ENCODE assay signal across 10 cellular contexts in the genomic region with DNA sequence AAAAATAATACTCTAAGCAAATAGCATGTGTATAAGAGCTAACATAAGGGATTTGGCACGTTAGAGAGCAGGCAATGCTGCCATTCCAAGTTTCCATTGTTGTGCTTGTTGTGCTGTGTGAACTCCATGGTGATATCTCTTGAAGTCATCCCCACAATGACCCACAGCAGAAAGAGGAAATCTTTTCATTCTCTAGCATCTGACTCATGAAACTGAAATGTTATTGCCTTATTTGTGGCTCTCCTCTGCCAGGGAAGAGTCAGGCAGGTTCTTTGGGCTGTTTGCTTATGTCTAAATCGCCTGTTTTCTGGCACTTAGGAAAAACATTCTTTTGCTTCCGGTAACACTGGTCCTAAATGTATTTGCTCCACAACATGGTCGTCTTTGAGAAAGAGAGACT.
DNase-seq lines count a peak whose midpoint lies in the region; ATAC-seq and TF ChIP-seq lines count a peak whose summit lies in the region.
"Had no signal": no experiment of that assay in that cellular context is flagged by ENCODE, and none has a peak within 500 bp of the region (broad histone marks: within the 10 kb centered on the region; RNA-seq: fewer than 3 reads in every experiment).

No MANE protein-coding gene starts in this region.

- H3K27me3 Mint-ChIP-seq in activated T-cell treated with anti-CD3 and anti-CD28 coated beads, Interleukin-2, amount 50 U/mL, for 72 hours (ENCODE audit: low read depth) = no peaks in the 10 kb centered on the region

- no peak overlapping the region for H3K27ac Mint-ChIP-seq in activated T-cell treated with anti-CD3 and anti-CD28 coated beads, Interleukin-2, amount 50 U/mL, for 72 hours

- H3K4me3 Mint-ChIP-seq in activated T-cell treated with anti-CD3 and anti-CD28 coated beads, Interleukin-2, amount 50 U/mL, for 72 hours = no peak overlapping the region

- peaks cover 3% of the 10 kb centered on the region; the same call in 1 of the 2 replicates for H3K9me3 ChIP-seq in SJSA1 (replicated peaks)
- H3K9me3 ChIP-seq in psoas muscle = no peaks in the 10 kb centered on the region

- H3K36me3 ChIP-seq in SJSA1 = 0 out of 2 replicates have a peak, but pooled peaks cover 5% of the 10 kb centered on the region
- no peaks in the 10 kb centered on the region for H3K36me3 ChIP-seq in psoas muscle (ENCODE audit: insufficient read depth in 1 of 2, low read depth in 1 of 2)

- no peak overlapping the region for H3K4me3 ChIP-seq in SJSA1
- H3K4me3 ChIP-seq in psoas muscle = no peak overlapping the region

- TF ChIP-seq CTCF in psoas muscle (IDR thresholded peaks at IDR 0.05) = no peak

- H3K9me3 Mint-ChIP-seq in activated T-cell treated with anti-CD3 and anti-CD28 coated beads, Interleukin-2, amount 50 U/mL, for 72 hours = peaks cover 0 to 2% of the 10 kb centered on the region in 2 donors

- DNase-seq in DMS53 (lab: John Stamatoyannopoulos, UW) = peak; percentile 81
- DNase-seq in SJSA1 (ENCODE audit: low read depth in 1 of 2, low spot score in 2 of 2) = peak; percentile 87 to 98
- peak; percentile 97 for DNase-seq in fibroblast of the conjunctiva (ENCODE audit: low read depth)
- no peak for DNase-seq in psoas muscle
- no peak for DNase-seq in DMS114 treated with DMSO at 0.1 percent for 48 hours (lab: John Stamatoyannopoulos, UW; ENCODE audit: unreplicated experiment)
- DNase-seq in activated T-cell treated with anti-CD3 and anti-CD28 coated beads, Interleukin-2, amount 50 U/mL, for 72 hours = no peak
- DNase-seq in NCI-H128 (lab: John Stamatoyannopoulos, UW; ENCODE audit: unreplicated experiment) = no peak
- DNase-seq: H7, NCI-H1048 had no signal

- H3K27me3 ChIP-seq in SJSA1 (replicated peaks) = no peaks in the 10 kb centered on the region
- H3K27me3 ChIP-seq in psoas muscle (ENCODE audit: insufficient read depth in 3 of 3, low read length in 2 of 3) = no peaks in the 10 kb centered on the region

- H3K4me1 Mint-ChIP-seq in activated T-cell treated with anti-CD3 and anti-CD28 coated beads, Interleukin-2, amount 50 U/mL, for 72 hours (ENCODE audit: low read depth) = no peaks in the 10 kb centered on the region

- ATAC-seq in psoas muscle (peak in 2 of 4 donors; percentile 26 to 30), GM18909 (IDR thresholded peaks at IDR 0.05; ENCODE audit: poor library complexity, unreplicated experiment) (no peak)
- no peak for ATAC-seq in activated T-cell treated with anti-CD3 and anti-CD28 coated beads, Interleukin-2, amount 50 U/mL, for 72 hours (replicated peaks in 1 of 2)

- peak overlapping the region; percentile 96 for H3K27ac ChIP-seq in SJSA1
- H3K27ac ChIP-seq in psoas muscle = peak overlapping the region; percentile 39

- peaks cover 27% of the 10 kb centered on the region for H3K4me1 ChIP-seq in SJSA1 (replicated peaks)
- peaks cover 6% of the 10 kb centered on the region for H3K4me1 ChIP-seq in psoas muscle

- H3K36me3 Mint-ChIP-seq in activated T-cell treated with anti-CD3 and anti-CD28 coated beads, Interleukin-2, amount 50 U/mL, for 72 hours (ENCODE audit: insufficient read depth in 2 of 2) = no peaks in the 10 kb centered on the region

- WGBS in psoas muscle, 3 donors = 13 to 20% (median 17%) methylated on average over 4 of the region's 4 CpGs

- intact Hi-C loops in psoas muscle (cut with DNase I) = no loop called here

Comparison
In these comparisons a context has a peak if more than half of its experiments do, and no peak if none do; other contexts are left out.
1. DNase-seq: peak in DMS53 (single experiment), SJSA1 (2 of 2) and fibroblast of the conjunctiva (single experiment); none in psoas muscle (0 of 2), DMS114 treated with DMSO at 0.1 percent for 48 hours (single experiment), activated T-cell treated with anti-CD3 and anti-CD28 coated beads, Interleukin-2, amount 50 U/mL, for 72 hours (0 of 2) and NCI-H128 (single experiment).